1 cellular context compared by ENCODE assay signal in genomic region chr20:47287609-47288144, GRCh38.
TF ChIP-seq lines count a peak whose summit lies in the region.

No MANE protein-coding gene starts in this region.

TF ChIP-seq in HepG2, 621 proteins besides CTCF, POLR2A, EP300 and RAD21 (continued from another document):
- TF ChIP-seq ZNF280B (CRISPR knock-in tag; IDR thresholded peaks at IDR 0.05; ENCODE audit: borderline replicate concordance) (no peak), ZNF619 (CRISPR knock-in tag; IDR thresholded peaks at IDR 0.05) (no peak), RBM22 (optimal IDR thresholded peaks at IDR 0.05; ENCODE audit: low read length) (peak; percentile 45), HCFC1 (IDR thresholded peaks at IDR 0.05; ENCODE audit: low read depth, low read length) (no peak)
